ENCODE assay signal across 8 cellular contexts in the genomic region with DNA sequence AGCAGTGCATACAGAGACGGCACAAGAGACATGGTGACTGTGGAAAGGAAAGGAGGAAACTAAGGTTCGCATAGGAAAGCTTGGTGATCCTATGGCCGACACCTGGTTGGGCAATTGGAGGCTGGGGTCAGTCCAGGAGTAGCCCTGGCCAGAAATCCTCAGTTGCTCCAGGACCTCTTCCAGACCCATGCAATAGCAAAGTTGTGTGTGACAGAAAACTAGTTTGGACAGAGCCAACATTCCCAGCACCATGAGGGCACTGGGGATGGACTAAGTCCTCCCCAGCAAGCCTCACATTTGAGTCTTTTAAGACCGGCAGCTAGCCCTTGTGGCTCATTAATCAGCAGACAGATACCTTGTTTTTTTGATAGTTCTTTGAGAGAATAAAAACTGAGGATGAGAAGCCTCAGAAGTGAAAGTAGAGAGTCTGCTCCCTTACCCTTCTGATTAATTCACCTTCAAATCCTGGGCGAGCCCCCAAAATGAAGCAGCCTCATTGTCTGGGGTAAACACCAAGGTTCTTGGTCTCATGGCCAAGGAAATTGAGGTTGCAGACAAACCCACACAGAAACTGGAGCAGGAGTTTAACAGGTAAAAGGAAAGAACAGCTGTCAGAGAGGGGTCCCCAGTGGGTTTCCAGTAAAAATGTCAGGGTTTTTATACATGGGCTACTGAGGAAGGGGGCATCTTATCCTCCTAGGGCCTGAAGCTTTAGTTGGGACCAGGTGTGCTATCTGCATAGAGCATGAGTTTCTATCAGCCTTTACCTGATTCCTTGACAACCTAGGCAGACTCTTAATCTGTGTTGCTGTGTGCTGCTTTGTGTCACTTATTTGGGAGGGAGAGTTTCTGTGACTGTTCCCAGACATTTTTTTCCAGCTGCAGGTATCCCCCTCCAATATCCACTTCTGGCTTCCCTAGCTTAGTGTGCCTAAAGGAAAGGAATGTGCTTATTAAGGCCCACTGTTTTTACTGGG. TPM values are rescaled to one million over a fixed set of nuclear protein-coding genes. Genes with fewer than 3 reads are reported as not detected.
DNase-seq lines count a peak whose midpoint lies in the region; ATAC-seq and TF ChIP-seq lines count a peak whose summit lies in the region.

No MANE protein-coding gene starts in this region.

- DNase-seq in CD4-positive, alpha-beta memory T cell = peak; percentile 43 to 62 (median 45)
- DNase-seq in Karpas-422 (peak; percentile 68), lung microvascular endothelial cell (ENCODE audit: low read depth in 2 of 2) (peak; percentile 23 to 25), HAP-1 (ENCODE audit: low spot score in 2 of 2) (no peak), GM10266 (ENCODE audit: extremely low spot score) (no peak), dorsolateral prefrontal cortex (no peak)
- peak; percentile 57 for DNase-seq in activated T-cell treated with anti-CD3 and anti-CD28 coated beads, Interleukin-2, amount 50 U/mL, for 1 hour

- peak overlapping the region; percentile 33 for H3K27ac ChIP-seq in CD4-positive, alpha-beta memory T cell (ENCODE audit: low read depth, low read length)
- H3K27ac ChIP-seq in Karpas-422 (ENCODE audit: low read length) = peak overlapping the region; percentile 57
- H3K27ac ChIP-seq in dorsolateral prefrontal cortex = no peak overlapping the region

- peaks cover 12% of the 10 kb centered on the region for H3K4me1 ChIP-seq in CD4-positive, alpha-beta memory T cell (ENCODE audit: insufficient read depth, low read length)
- H3K4me1 ChIP-seq in Karpas-422 (ENCODE audit: low read length) (peaks cover 3% of the 10 kb centered on the region; the same call in 1 of the 2 replicates), HAP-1 (no peaks in the 10 kb centered on the region; the same call in 1 of the 2 replicates)

- CTCF ChIA-PET in CD4-positive, alpha-beta memory T cell (lab: Charles Lee; ENCODE audit: partially characterized antibody) = interaction anchor here (0.8 to 6.3 kb wide), 17 partner anchors 14 to 321 kb away, joined by 3 to 43 read pairs (median 4); no protein-coding TSS in a partner anchor

- no peaks in the 10 kb centered on the region for H3K9me2 ChIP-seq in Karpas-422 (replicated peaks; ENCODE audit: insufficient read depth, low read length)

- H3K4me3 Mint-ChIP-seq in CD4-positive, alpha-beta memory T cell = peak overlapping the region in 7 of 8 donors; percentile 8 to 62 (median 49)

- H3K27me3 ChIP-seq in CD4-positive, alpha-beta memory T cell (ENCODE audit: insufficient read depth, low read length) = no peaks in the 10 kb centered on the region
- H3K27me3 ChIP-seq in Karpas-422 (ENCODE audit: low read length) = no peaks in the 10 kb centered on the region
- 0 out of 2 replicates have a peak, but pooled peaks cover 4% of the 10 kb centered on the region for H3K27me3 ChIP-seq in HAP-1 (ENCODE audit: low read depth)
- H3K27me3 ChIP-seq in dorsolateral prefrontal cortex = no peaks in the 10 kb centered on the region

- peaks cover 57 to 66% of the 10 kb centered on the region in 2 donors for H3K36me3 Mint-ChIP-seq in CD4-positive, alpha-beta memory T cell

- POLR2A ChIA-PET in CD4-positive, alpha-beta memory T cell (lab: Charles Lee; ENCODE audit: partially characterized antibody) = interaction anchor here (0.6 to 3.9 kb wide), 26 partner anchors 8 to 154 kb away, joined by 3 to 22 read pairs (median 4); a partner anchor contains a TSS

- ATAC-seq in HG02884 (IDR thresholded peaks at IDR 0.05; ENCODE audit: unreplicated experiment) = no peak

- in situ Hi-C loops in HAP-1 (cut with MboI; ENCODE audit: low sequenced_read_pairs) = loop anchor here (10.0 kb wide), 2 partner anchors 143 to 623 kb away; no protein-coding TSS in a partner anchor

- H4K20me1 ChIP-seq in Karpas-422 (ENCODE audit: insufficient read depth, low read depth, low read length) = no peaks in the 10 kb centered on the region

- no peak overlapping the region for H3K4me2 ChIP-seq in Karpas-422 (ENCODE audit: low read depth, low read length, poor library complexity, severe bottlenecking)

- TF ChIP-seq CTCF in GM10266 (IDR thresholded peaks at IDR 0.05; ENCODE audit: control insufficient read depth, insufficient read depth, low read depth, missing control alignments) = no peak
- TF ChIP-seq CTCF in dorsolateral prefrontal cortex (IDR thresholded peaks at IDR 0.05 in 54 of 56, conservative IDR thresholded peaks at IDR 0.05 in 2 of 56; ENCODE audit: low read depth in 1 of 56, partially characterized antibody in 56 of 56) = no peak

- peaks cover 0 to 79% (median 55%) of the 10 kb centered on the region in 8 donors for H3K9me3 Mint-ChIP-seq in CD4-positive, alpha-beta memory T cell

- peak overlapping the region; percentile 63 to 94 (median 92) for H3K27ac Mint-ChIP-seq in CD4-positive, alpha-beta memory T cell

- no peaks in the 10 kb centered on the region for H3K79me2 ChIP-seq in Karpas-422 (ENCODE audit: low read length)

- H2AFZ ChIP-seq in Karpas-422 (ENCODE audit: low read length) = no peak overlapping the region

- H3K4me3 ChIP-seq in CD4-positive, alpha-beta memory T cell (ENCODE audit: low read length in 2 of 2) = no peak overlapping the region
- no peak overlapping the region for H3K4me3 ChIP-seq in Karpas-422 (ENCODE audit: low read length)
- no peak overlapping the region for H3K4me3 ChIP-seq in HAP-1
- H3K4me3 ChIP-seq in dorsolateral prefrontal cortex = no peak overlapping the region

- peaks cover 9 to 15% of the 10 kb centered on the region in 2 donors for H3K9me3 ChIP-seq in CD4-positive, alpha-beta memory T cell (ENCODE audit: control insufficient read depth in 1 of 2, low read length in 2 of 2)
- H3K9me3 ChIP-seq in Karpas-422 (ENCODE audit: low read length) (peaks cover 8% of the 10 kb centered on the region), HAP-1 (no peaks in the 10 kb centered on the region)

- no peak overlapping the region for H3K9ac ChIP-seq in Karpas-422 (ENCODE audit: low read length)

- intact Hi-C loops in CD4-positive, alpha-beta memory T cell (cut with micrococcal nuclease) = loop anchor here (1.0 to 2.0 kb wide), 8 partner anchors 17 to 321 kb away; no protein-coding TSS in a partner anchor
- intact Hi-C loops in dorsolateral prefrontal cortex (cut with DNase I) = no loop called here

- H3K36me3 ChIP-seq in CD4-positive, alpha-beta memory T cell (ENCODE audit: insufficient read depth, low read length) = peaks cover 15% of the 10 kb centered on the region
- H3K36me3 ChIP-seq in Karpas-422 (ENCODE audit: insufficient read depth, low read length) (peaks cover 35% of the 10 kb centered on the region), HAP-1 (replicated peaks) (0 out of 2 replicates have a peak, but pooled peaks cover 4% of the 10 kb centered on the region)

- H3K4me1 Mint-ChIP-seq in CD4-positive, alpha-beta memory T cell = peaks cover 5 to 25% (median 10%) of the 10 kb centered on the region in 4 donors

- no peaks in the 10 kb centered on the region for H3K27me3 Mint-ChIP-seq in CD4-positive, alpha-beta memory T cell

RNA-seq across cellular contexts. Expression of a gene that starts 39.1 kb away (rescaled TPM):
- total RNA-seq in CD4-positive, alpha-beta memory T cell = 100 to 1,000 TPM; 234 to 243 TPM
- 10 to 100 TPM; 79.7 to 93.1 TPM for polyA plus RNA-seq in CD4-positive, alpha-beta memory T cell
- total RNA-seq in Karpas-422 (2014; rRNA removed; shearing (Covaris generic); ENCODE audit: low replicate concordance) = 224 and 353 TPM in 2 replicates
- total RNA-seq in lung microvascular endothelial cell = 7.2 and 7.9 TPM in 2 replicates
- 10 to 100 TPM in 72 of 120 experiments, 1 to 10 TPM in 48; 4.1 to 30.1 (median 11.2) TPM for total RNA-seq in dorsolateral prefrontal cortex

Comparison
In these comparisons a context has a peak if more than half of its experiments do, and no peak if none do; other contexts are left out.
1. DNase-seq: peak in CD4-positive, alpha-beta memory T cell (5 of 5), Karpas-422 (single experiment), activated T-cell treated with anti-CD3 and anti-CD28 coated beads, Interleukin-2, amount 50 U/mL, for 1 hour (single experiment) and lung microvascular endothelial cell (2 of 2); none in HAP-1 (0 of 2), GM10266 (single experiment) and dorsolateral prefrontal cortex (0 of 10).
2. H3K27ac ChIP-seq: peak in CD4-positive, alpha-beta memory T cell (single experiment) and Karpas-422 (single experiment); none in dorsolateral prefrontal cortex (0 of 59).